Comparison of ENCODE assay signal across 2 cellular contexts in genomic region chr9:123507992-123508391, GRCh38.
TF ChIP-seq lines count a peak whose summit lies in the region.

No MANE protein-coding gene starts in this region.

TF ChIP-seq in liver, 16 proteins besides CTCF, POLR2A, EP300 and RAD21:
- no peak for TF ChIP-seq MAX (IDR thresholded peaks at IDR 0.05)
- TF ChIP-seq YY1 (IDR thresholded peaks at IDR 0.05): peak; percentile 75
- no peak for TF ChIP-seq FOXA2 (IDR thresholded peaks at IDR 0.05)
- no peak for TF ChIP-seq ATF3 (IDR thresholded peaks at IDR 0.05)
- no peak for TF ChIP-seq REST (IDR thresholded peaks at IDR 0.05)
- TF ChIP-seq NR2F2 (IDR thresholded peaks at IDR 0.05): no peak
- no peak for TF ChIP-seq FOXA1 (IDR thresholded peaks at IDR 0.05)
- peak in 1 of 2 donors; percentile 37 for TF ChIP-seq HNF4A (conservative IDR thresholded peaks at IDR 0.05)

TF ChIP-seq in HepG2, 621 proteins besides CTCF, POLR2A, EP300 and RAD21:
- no peak for TF ChIP-seq ZNF816 (CRISPR knock-in tag; IDR thresholded peaks at IDR 0.05; ENCODE audit: borderline replicate concordance)
- no peak for TF ChIP-seq PHF8 (CRISPR knock-in tag; IDR thresholded peaks at IDR 0.05)
- TF ChIP-seq AFF4 (CRISPR knock-in tag; IDR thresholded peaks at IDR 0.05): no peak
- no peak for TF ChIP-seq ZNF790 (CRISPR knock-in tag; IDR thresholded peaks at IDR 0.05; ENCODE audit: borderline replicate concordance)
- no peak for TF ChIP-seq ZBTB7B (CRISPR knock-in tag; IDR thresholded peaks at IDR 0.05)
- TF ChIP-seq NAIF1 (CRISPR knock-in tag; IDR thresholded peaks at IDR 0.05; ENCODE audit: borderline replicate concordance): no peak
- TF ChIP-seq TEAD2 (CRISPR knock-in tag; IDR thresholded peaks at IDR 0.05): no peak
- no peak for TF ChIP-seq GTF2F1 (IDR thresholded peaks at IDR 0.05; ENCODE audit: low read length)
- no peak for TF ChIP-seq ZFP62 (CRISPR knock-in tag; IDR thresholded peaks at IDR 0.05)
- no peak for TF ChIP-seq MTF2 (CRISPR knock-in tag; IDR thresholded peaks at IDR 0.05; ENCODE audit: borderline replicate concordance)
- TF ChIP-seq ZNF318 (CRISPR knock-in tag; IDR thresholded peaks at IDR 0.05): no peak
- no peak for TF ChIP-seq FOXC1 (CRISPR knock-in tag; IDR thresholded peaks at IDR 0.05; ENCODE audit: borderline replicate concordance)
